1 cellular context compared by ENCODE assay signal in genomic region chr17:49944451-49944850, GRCh38.
A peak's percentile ranks its signal among the peaks of the same experiment; 100 is the strongest.
TF ChIP-seq lines count a peak whose summit lies in the region.

No MANE protein-coding gene starts in this region.

TF ChIP-seq in H1, 55 proteins besides CTCF, POLR2A, EP300 and RAD21:
- TF ChIP-seq ATF2 (IDR thresholded peaks at IDR 0.05; ENCODE audit: low read length) (no peak), CHD1 (IDR thresholded peaks at IDR 0.05; ENCODE audit: low read depth, low read length) (no peak), CBX5 (IDR thresholded peaks at IDR 0.05; ENCODE audit: low read depth, low read length) (no peak), JUN (IDR thresholded peaks at IDR 0.05; ENCODE audit: low read depth, low read length) (no peak), EGR1 (IDR thresholded peaks at IDR 0.05; ENCODE audit: borderline replicate concordance, low read depth, low read length) (peak; percentile 86; the same call in 1 of the 2 replicates), BRCA1 (IDR thresholded peaks at IDR 0.05; ENCODE audit: low read depth, low read length) (no peak), SRF (IDR thresholded peaks at IDR 0.05; ENCODE audit: low read depth, low read length) (no peak)
TF ChIP-seq in H1: peak in this region for 1.
